13 cellular contexts compared by ENCODE assay signal in genomic region chr3:134336587-134336986, GRCh38. TPM values are rescaled to one million over a fixed set of nuclear protein-coding genes. Genes with fewer than 3 reads are reported as not detected.
DNase-seq lines count a peak whose midpoint lies in the region; ATAC-seq and TF ChIP-seq lines count a peak whose summit lies in the region.
"Had no signal": no experiment of that assay in that cellular context is flagged by ENCODE, and none has a peak within 500 bp of the region (broad histone marks: within the 10 kb centered on the region; RNA-seq: fewer than 3 reads in every experiment).

No MANE protein-coding gene starts in this region.

- TF ChIP-seq CTCF in Panc1 (IDR thresholded peaks at IDR 0.05), result no peak
- TF ChIP-seq CTCF in lower lobe of right lung (IDR thresholded peaks at IDR 0.05), result no peak

- CTCF ChIA-PET in Panc1 (lab: Charles Lee), result no interaction called here

- POLR2A ChIA-PET in Panc1 (lab: Charles Lee), result no interaction called here

- 39 to 45% methylated on average over 6 of the region's 6 CpGs for WGBS in esophagus, 2 donors

- in situ Hi-C loops in Panc1 (cut with HindIII; ENCODE audit: low pct_unique_long_range_greater_than_20kb, low sequenced_read_pairs), result no loop called here

- no peak overlapping the region for H3K4me3 Mint-ChIP-seq in activated naive CD8-positive, alpha-beta T cell treated with anti-CD3 and anti-CD28 coated beads for 36 hours
- H3K4me3 Mint-ChIP-seq: central memory CD8-positive, alpha-beta T cell had no signal

- DNase-seq in EL, result peak; percentile 90
- DNase-seq in Panc1 (ENCODE audit: low read depth, low spot score), result no peak
- no peak for DNase-seq in lower lobe of right lung
- DNase-seq in NCI-H1092 (lab: John Stamatoyannopoulos, UW), result no peak
- no peak for DNase-seq in effector CD8-positive, alpha-beta T cell (lab: John Stamatoyannopoulos, UW)
- DNase-seq in activated CD4-positive, CD25-positive, alpha-beta regulatory T cell (lab: John Stamatoyannopoulos, UW), result no peak
- DNase-seq in activated naive CD8-positive, alpha-beta T cell treated with anti-CD3 and anti-CD28 coated beads for 36 hours, result no peak
- DNase-seq: activated T-cell treated with anti-CD3 and anti-CD28 coated beads, Interleukin-2, amount 50 U/mL, for 48 hours; sigmoid colon; transverse colon had no signal

- H3K36me3 Mint-ChIP-seq in activated naive CD8-positive, alpha-beta T cell treated with anti-CD3 and anti-CD28 coated beads for 36 hours, result no peaks in the 10 kb centered on the region

- H3K4me1 ChIP-seq in Panc1 (ENCODE audit: control insufficient read depth, insufficient read depth, low read length), result peaks cover 38% of the 10 kb centered on the region
- peaks cover 11 to 31% of the 10 kb centered on the region in 2 donors for H3K4me1 ChIP-seq in esophagus (ENCODE audit: control insufficient read depth in 2 of 2, insufficient read depth in 2 of 2, low read length in 1 of 2)
- H3K4me1 ChIP-seq in lower lobe of right lung, result peaks cover 72% of the 10 kb centered on the region

- no peaks in the 10 kb centered on the region for H3K36me3 ChIP-seq in Panc1 (ENCODE audit: control insufficient read depth, insufficient read depth, low read length)
- H3K36me3 ChIP-seq in esophagus (ENCODE audit: control insufficient read depth in 2 of 2, insufficient read depth in 2 of 2, low read length in 1 of 2), result no peaks in the 10 kb centered on the region
- H3K36me3 ChIP-seq in lower lobe of right lung, result no peaks in the 10 kb centered on the region
- H3K36me3 ChIP-seq: BLaER1 treated with 17β-estradiol and CSF1 and Interleukin-3, amounts not matched to agents 10 nM and 100 nM; sigmoid colon; transverse colon had no signal

- ATAC-seq in Panc1 (no peak), lower lobe of right lung (peak; percentile 63 to 73)

- no peaks in the 10 kb centered on the region for H3K9me3 Mint-ChIP-seq in activated naive CD8-positive, alpha-beta T cell treated with anti-CD3 and anti-CD28 coated beads for 36 hours
- H3K9me3 Mint-ChIP-seq: central memory CD8-positive, alpha-beta T cell had no signal

- H3K9me3 ChIP-seq in Panc1 (ENCODE audit: control insufficient read depth, insufficient read depth, low read depth, low read length) (no peaks in the 10 kb centered on the region), esophagus (ENCODE audit: control insufficient read depth in 2 of 2, insufficient read depth in 1 of 2, low read depth in 1 of 2, low read length in 1 of 2) (no peaks in the 10 kb centered on the region), lower lobe of right lung (no peaks in the 10 kb centered on the region)
- H3K9me3 ChIP-seq: BLaER1 treated with 17β-estradiol and CSF1 and Interleukin-3, amounts not matched to agents 10 nM and 100 nM; sigmoid colon; transverse colon had no signal

- H3K27me3 ChIP-seq in Panc1 (ENCODE audit: control insufficient read depth, insufficient read depth, low read length) (no peaks in the 10 kb centered on the region), esophagus (ENCODE audit: control insufficient read depth in 1 of 2, insufficient read depth in 2 of 2, low read length in 2 of 2) (no peaks in the 10 kb centered on the region), lower lobe of right lung (ENCODE audit: low read depth) (no peaks in the 10 kb centered on the region)
- H3K27me3 ChIP-seq: BLaER1 treated with 17β-estradiol and CSF1 and Interleukin-3, amounts not matched to agents 10 nM and 100 nM; sigmoid colon; transverse colon had no signal

- H3K27me3 Mint-ChIP-seq in activated naive CD8-positive, alpha-beta T cell treated with anti-CD3 and anti-CD28 coated beads for 36 hours, result no peaks in the 10 kb centered on the region

- H3K4me3 ChIP-seq in Panc1 (ENCODE audit: low read depth in 2 of 2, low read length in 2 of 2) (no peak overlapping the region), esophagus (ENCODE audit: low read depth in 1 of 2, low read length in 2 of 2) (no peak overlapping the region), lower lobe of right lung (no peak overlapping the region)
- H3K4me3 ChIP-seq: BLaER1 treated with 17β-estradiol and CSF1 and Interleukin-3, amounts not matched to agents 10 nM and 100 nM; sigmoid colon; transverse colon had no signal

- no TSS peak for BruUV-seq in Panc1 (replicated peaks; lab: Mats Ljungman, UMichigan)

- no peak overlapping the region for H3K27ac Mint-ChIP-seq in activated naive CD8-positive, alpha-beta T cell treated with anti-CD3 and anti-CD28 coated beads for 36 hours

- intact Hi-C loops in Panc1 (cut with micrococcal nuclease; ENCODE audit: unreplicated experiment) (no loop called here), lower lobe of right lung (cut with DNase I) (no loop called here)

- H3K27ac ChIP-seq in Panc1 (ENCODE audit: low read length), result peak overlapping the region; percentile 77
- peak overlapping the region; percentile 87 to 93 for H3K27ac ChIP-seq in esophagus (ENCODE audit: low read depth in 2 of 2, low read length in 1 of 2)
- H3K27ac ChIP-seq in lower lobe of right lung, result peak overlapping the region; percentile 74
- H3K27ac ChIP-seq: BLaER1 treated with 17β-estradiol and CSF1 and Interleukin-3, amounts not matched to agents 10 nM and 100 nM had no signal

- no peaks in the 10 kb centered on the region for H3K4me1 Mint-ChIP-seq in activated naive CD8-positive, alpha-beta T cell treated with anti-CD3 and anti-CD28 coated beads for 36 hours
- H3K4me1 Mint-ChIP-seq: central memory CD8-positive, alpha-beta T cell had no signal

RNA-seq across cellular contexts. Expression of gene AMOTL2, which starts 37.7 kb away (rescaled TPM):
- 146 TPM for total RNA-seq in Panc1 (2021; ENCODE audit: unreplicated experiment)
- 73.2 TPM for polyA plus RNA-seq in Panc1 (2012; ENCODE audit: insufficient read length)
- 10 to 100 TPM; 21.2 to 23.2 TPM for polyA plus RNA-seq in esophagus
- total RNA-seq in lower lobe of right lung, result 77.8 TPM
- not detected for total RNA-seq in activated naive CD8-positive, alpha-beta T cell treated with anti-CD3 and anti-CD28 coated beads for 36 hours

Comparison
In these comparisons a context has a peak if more than half of its experiments do, and no peak if none do; other contexts are left out.
1. RNA of gene AMOTL2, which starts 37.7 kb away (total RNA-seq): 146 TPM in Panc1 (single experiment) and 77.8 TPM in lower lobe of right lung (single experiment); not detected in activated naive CD8-positive, alpha-beta T cell treated with anti-CD3 and anti-CD28 coated beads for 36 hours; every median in the first group is over 10 times any median in the second.
2. Peak in every context shown above with its lines, with median percentiles within 50 percentile points of each other: H3K27ac ChIP-seq.